Comparison of ENCODE assay signal across 8 cellular contexts in the genomic region with DNA sequence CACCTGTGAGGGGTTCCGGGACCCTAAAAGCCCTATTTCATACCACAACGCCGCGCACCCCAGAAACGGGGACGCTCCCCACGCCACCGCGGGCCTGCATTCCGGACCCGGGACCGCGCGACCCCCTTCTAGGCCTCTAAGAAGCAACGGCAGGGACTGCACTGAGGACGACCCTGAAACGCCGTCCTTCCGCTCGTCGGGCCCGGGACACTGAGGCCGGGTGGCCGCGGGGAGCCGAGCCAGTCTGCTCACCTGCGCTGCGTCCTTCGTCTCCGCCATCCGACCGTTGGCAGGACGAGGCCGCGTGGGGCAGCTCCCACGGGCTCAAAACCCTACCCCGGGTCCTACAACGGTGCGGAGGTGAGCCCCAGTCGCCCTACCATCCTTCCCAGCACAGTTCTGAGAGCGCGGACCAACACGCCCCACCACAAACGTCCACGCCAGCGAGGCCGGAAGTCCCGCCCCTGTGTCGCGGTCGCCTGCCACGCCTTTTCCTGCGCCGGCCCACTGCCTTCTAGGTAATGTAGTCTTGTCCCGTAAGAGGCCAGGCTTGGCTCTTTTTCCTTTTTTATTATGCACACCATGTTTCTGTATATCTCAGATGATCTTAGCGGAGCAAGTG. TPM values are rescaled to one million over a fixed set of nuclear protein-coding genes. Genes with fewer than 3 reads are reported as not detected.
A peak's percentile ranks its signal among the peaks of the same experiment; 100 is the strongest.
DNase-seq lines count a peak whose midpoint lies in the region; FAIRE-seq and TF ChIP-seq lines count a peak whose summit lies in the region.

TSS of gene ZNF550 (minus strand) at position 460 of the 622 bp plus-strand sequence. CDS start at position 279, 181 bp downstream.

- TF ChIP-seq POLR2A in H54 (IDR thresholded peaks at IDR 0.05; ENCODE audit: low read depth, low read length) = peak; percentile 93

- peak within 1 kb of the TSS; percentile 18 for H3K27ac ChIP-seq in stomach smooth muscle (ENCODE audit: low read length)

- H3K36me3 ChIP-seq in MG63 (peaks cover 37% of the 10 kb centered on the region), neuron (ENCODE audit: insufficient read depth, low read length) (peaks cover 19% of the 10 kb centered on the region), stomach smooth muscle (ENCODE audit: control insufficient read depth in 2 of 2, insufficient read depth in 2 of 2, low read length in 2 of 2) (peaks cover 13 to 20% of the 10 kb centered on the region in 2 donors)

- peak; percentile 15 for FAIRE-seq in H54 (lab: Jason Lieb, UNC)

- H3K4me3 ChIP-seq in MG63 (peak within 1 kb of the TSS; percentile 78), neuron (ENCODE audit: low read length) (peak within 1 kb of the TSS; percentile 86), stomach smooth muscle (ENCODE audit: low read length in 2 of 2) (peak within 1 kb of the TSS; percentile 69 to 98)

- peak within 1 kb of the TSS; percentile 53 to 85 for H3K9ac ChIP-seq in stomach smooth muscle (ENCODE audit: low read length in 2 of 2)

- H2AFZ ChIP-seq in neuron (ENCODE audit: low read depth, low read length) = peak within 1 kb of the TSS; percentile 58

- H3K9me3 ChIP-seq in MG63 = peaks cover 50% of the 10 kb centered on the region
- peaks cover 16% of the 10 kb centered on the region for H3K9me3 ChIP-seq in neuron (ENCODE audit: low read length)
- peaks cover 2 to 9% of the 10 kb centered on the region in 2 donors for H3K9me3 ChIP-seq in stomach smooth muscle (ENCODE audit: control insufficient read depth in 2 of 2, low read length in 2 of 2)

- peaks cover 16% of the 10 kb centered on the region for H3K4me1 ChIP-seq in neuron (ENCODE audit: insufficient read depth, low read length)
- H3K4me1 ChIP-seq in stomach smooth muscle (ENCODE audit: control insufficient read depth, insufficient read depth, low read length) = peaks cover 17% of the 10 kb centered on the region

- no peaks in the 10 kb centered on the region for H3K27me3 ChIP-seq in MG63
- H3K27me3 ChIP-seq in neuron (ENCODE audit: insufficient read depth, low read length) = no peaks in the 10 kb centered on the region
- no peaks in the 10 kb centered on the region for H3K27me3 ChIP-seq in stomach smooth muscle (ENCODE audit: control insufficient read depth in 1 of 2, insufficient read depth in 2 of 2, low read length in 2 of 2)

- peak; percentile 88 for DNase-seq in ELF-1 (ENCODE audit: low read depth, low spot score)
- peak; percentile 96 for DNase-seq in H54 (ENCODE audit: insufficient read length, low spot score)
- DNase-seq in MG63 = peak; percentile 90
- peak; percentile 19 for DNase-seq in SIG-M5 (lab: John Stamatoyannopoulos, UW)
- DNase-seq in activated gamma-delta T cell treated with anti-CD3 and anti-CD28 coated beads, Interleukin-2, amount 50 U/mL, for 16 hours (ENCODE audit: low read depth) = peak; percentile 83
- peak; percentile 87 for DNase-seq in foreskin melanocyte

RNA-seq across cellular contexts. Expression of gene ZNF550, which starts in this region (rescaled TPM):
- total RNA-seq in MG63 (2014; rRNA removed; shearing (Covaris generic); ENCODE audit: low replicate concordance) = 4.2 and 5.1 TPM in 2 replicates

Comparison
In these comparisons a context has a peak if more than half of its experiments do, and no peak if none do; other contexts are left out.
1. Peak in every context shown above with its lines: DNase-seq, H3K4me3 ChIP-seq and H3K27ac ChIP-seq.
2. DNase-seq: peak in every context shown above with its lines; median percentile 96 in H54; 90 in MG63; 88 in ELF-1; 87 in foreskin melanocyte; 83 in activated gamma-delta T cell treated with anti-CD3 and anti-CD28 coated beads, Interleukin-2, amount 50 U/mL, for 16 hours; 19 in SIG-M5.